ENCODE assay signal across 9 cellular contexts in genomic region chr19:13055213-13056051, GRCh38. TPM values are rescaled to one million over a fixed set of nuclear protein-coding genes. Genes with fewer than 3 reads are reported as not detected.
DNase-seq lines count a peak whose midpoint lies in the region; ATAC-seq and TF ChIP-seq lines count a peak whose summit lies in the region.
"Had no signal": no experiment of that assay in that cellular context is flagged by ENCODE, and none has a peak within 500 bp of the region (broad histone marks: within the 10 kb centered on the region; RNA-seq: fewer than 3 reads in every experiment).

No MANE protein-coding gene starts in this region.

- H3K27me3 ChIP-seq in layer of hippocampus (ENCODE audit: control insufficient read depth, insufficient read depth, low read length) = no peaks in the 10 kb centered on the region

- H3K27ac ChIP-seq in layer of hippocampus (ENCODE audit: low read depth, low read length) = peak overlapping the region; percentile 97
- peak overlapping the region; percentile 90 for H3K27ac ChIP-seq in temporal lobe (ENCODE audit: low read depth, low read length)

- ATAC-seq in GM18858 (IDR thresholded peaks at IDR 0.05; ENCODE audit: unreplicated experiment) = no peak
- no peak for ATAC-seq in GM18519 (IDR thresholded peaks at IDR 0.05; ENCODE audit: low FRiP score, unreplicated experiment)
- no peak for ATAC-seq in HG02642 (IDR thresholded peaks at IDR 0.05; ENCODE audit: poor library complexity, unreplicated experiment)

- DNase-seq in HK-2 (ENCODE audit: unreplicated experiment) (peak; percentile 83), cardiac fibroblast (ENCODE audit: low read depth in 2 of 2) (peak; percentile 90 to 98), activated T-cell treated with anti-CD3 and anti-CD28 coated beads for 4 hours (no peak)
- DNase-seq: stimulated activated CD4-positive, alpha-beta T cell treated with anti-CD3 and anti-CD28 coated beads, Interleukin-12 subunit alpha, Interleukin-12 subunit beta, amount 100 ng/mL, for 4 hours had no signal

- TF ChIP-seq CTCF in cardiac fibroblast (IDR thresholded peaks at IDR 0.05; ENCODE audit: low read depth, low read length) = no peak

- H3K4me3 ChIP-seq in cardiac fibroblast (replicated peaks in 1 of 2; ENCODE audit: low read depth in 2 of 2, low read length in 2 of 2) = peak overlapping the region in 1 of 2 donors; percentile 15

RNA-seq across cellular contexts. Expression of gene LYL1, which starts 47.2 kb away (rescaled TPM):
- 1.2 TPM for total RNA-seq in temporal lobe
